2 cellular contexts compared by ENCODE assay signal in the genomic region with DNA sequence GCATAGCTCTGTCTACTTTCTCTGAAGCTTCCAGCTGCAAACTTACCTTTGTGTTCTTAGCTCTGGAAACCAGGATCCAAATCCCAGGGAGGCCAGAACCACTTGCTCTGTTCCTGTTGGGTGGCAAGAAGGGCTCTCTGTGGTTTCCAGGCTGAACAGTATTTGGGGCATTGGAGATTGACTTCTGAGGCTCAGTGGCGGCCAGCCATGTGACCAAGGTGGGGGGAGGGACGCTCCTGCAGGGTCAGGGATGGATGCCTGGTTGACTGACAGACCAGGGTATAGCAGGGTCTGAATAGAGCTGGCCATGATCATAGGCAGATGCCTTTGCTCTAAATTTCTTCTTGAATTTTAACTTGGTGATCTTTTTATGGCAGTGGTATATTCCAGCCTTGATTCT.
TF ChIP-seq lines count a peak whose summit lies in the region.

No MANE protein-coding gene starts in this region.

TF ChIP-seq in K562, 482 proteins besides CTCF, POLR2A, EP300 and RAD21:
- TF ChIP-seq PKNOX1 (IDR thresholded peaks at IDR 0.05): peak; percentile 70
- TF ChIP-seq USF2 (CRISPR knock-in tag; IDR thresholded peaks at IDR 0.05): peak; percentile 60
- peak; percentile 69 for TF ChIP-seq RAD51 (IDR thresholded peaks at IDR 0.05; ENCODE audit: borderline replicate concordance, low read depth)
- TF ChIP-seq MLX (CRISPR knock-in tag; conservative IDR thresholded peaks at IDR 0.05): no peak
- TF ChIP-seq PBX2 (CRISPR knock-in tag; IDR thresholded peaks at IDR 0.05; ENCODE audit: low read depth): no peak
- TF ChIP-seq PBX2 (tag; conservative IDR thresholded peaks at IDR 0.05; ENCODE audit: low read depth): 0 out of 2 replicates have a peak, but pooled peaks have one; percentile 15
- no peak for TF ChIP-seq CBX3 (IDR thresholded peaks at IDR 0.05; ENCODE audit: borderline replicate concordance in 1 of 2, low read length in 2 of 2)

TF ChIP-seq in GM12891, 5 proteins besides CTCF, POLR2A, EP300 and RAD21:
- TF ChIP-seq POU2F2 (IDR thresholded peaks at IDR 0.05; ENCODE audit: low read depth, low read length): no peak
- TF ChIP-seq TAF1 (IDR thresholded peaks at IDR 0.05; ENCODE audit: low read depth, low read length): no peak
TF ChIP-seq in GM12891: peak in this region for 0.
